Comparison of ENCODE assay signal across 9 cellular contexts in the genomic region with DNA sequence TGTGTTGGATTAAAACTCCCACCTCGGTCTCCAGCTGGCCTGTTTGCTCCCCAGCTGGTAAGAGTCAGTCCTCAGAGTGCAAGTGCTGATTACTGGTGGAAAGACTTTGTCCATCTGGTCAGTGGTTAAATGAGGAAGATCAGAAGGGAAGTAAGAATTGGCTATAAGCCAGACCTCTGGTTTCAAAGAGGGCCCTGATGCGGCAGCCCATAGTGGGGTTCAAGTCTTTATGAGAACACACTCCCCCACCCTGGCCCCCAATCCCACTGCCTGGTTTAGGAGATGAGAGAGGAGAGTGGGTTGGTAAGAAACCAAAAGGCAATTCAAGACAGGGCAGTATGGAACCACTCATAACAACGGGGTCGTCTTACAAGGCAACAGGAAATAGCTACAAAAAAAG.
DNase-seq lines count a peak whose midpoint lies in the region; ATAC-seq and TF ChIP-seq lines count a peak whose summit lies in the region.
"Had no signal": no experiment of that assay in that cellular context is flagged by ENCODE, and none has a peak within 500 bp of the region (broad histone marks: within the 10 kb centered on the region; RNA-seq: fewer than 3 reads in every experiment).

No MANE protein-coding gene starts in this region.

- ATAC-seq in left ventricle myocardium superior = peak; percentile 84
- no peak for ATAC-seq in HG03039 (IDR thresholded peaks at IDR 0.05; ENCODE audit: unreplicated experiment)
- no peak for ATAC-seq in HG03097 (IDR thresholded peaks at IDR 0.05; ENCODE audit: low FRiP score, unreplicated experiment)
- ATAC-seq: body of pancreas had no signal

- in situ Hi-C loops in KBM-7 (cut with MboI; ENCODE audit: low pct_unique_long_range_greater_than_20kb, low sequenced_read_pairs) = loop anchor here (25.0 kb wide), 3 partner anchors 91 to 341 kb away; no protein-coding TSS in a partner anchor

- no peak for TF ChIP-seq CTCF in GM20000 (IDR thresholded peaks at IDR 0.05; ENCODE audit: extremely low read depth, missing control alignments)

- DNase-seq in AML-193 (lab: John Stamatoyannopoulos, UW) (peak; percentile 79 to 83), GM20000 (ENCODE audit: low spot score) (peak; percentile 39), KBM-7 (peak; percentile 74), left ventricle myocardium superior (peak; percentile 53), epidermal melanocyte (ENCODE audit: insufficient read length, low spot score) (no peak)
- DNase-seq in stimulated activated CD4-positive, alpha-beta T cell treated with anti-CD3 and anti-CD28 coated beads, Interleukin-2, amount 100 ng/mL, for 24 hours = no peak

- intact Hi-C loops in left ventricle myocardium superior (cut with micrococcal nuclease) = loop anchor here (5.0 to 10.0 kb wide), 2 partner anchors 91 to 354 kb away; no protein-coding TSS in a partner anchor

Comparison
In these comparisons a context has a peak if more than half of its experiments do, and no peak if none do; other contexts are left out.
1. DNase-seq: peak in AML-193 (2 of 2), GM20000 (single experiment), KBM-7 (single experiment) and left ventricle myocardium superior (single experiment); none in epidermal melanocyte (single experiment) and stimulated activated CD4-positive, alpha-beta T cell treated with anti-CD3 and anti-CD28 coated beads, Interleukin-2, amount 100 ng/mL, for 24 hours (0 of 2).